Comparison of ENCODE assay signal across 1 cellular context in the genomic region with DNA sequence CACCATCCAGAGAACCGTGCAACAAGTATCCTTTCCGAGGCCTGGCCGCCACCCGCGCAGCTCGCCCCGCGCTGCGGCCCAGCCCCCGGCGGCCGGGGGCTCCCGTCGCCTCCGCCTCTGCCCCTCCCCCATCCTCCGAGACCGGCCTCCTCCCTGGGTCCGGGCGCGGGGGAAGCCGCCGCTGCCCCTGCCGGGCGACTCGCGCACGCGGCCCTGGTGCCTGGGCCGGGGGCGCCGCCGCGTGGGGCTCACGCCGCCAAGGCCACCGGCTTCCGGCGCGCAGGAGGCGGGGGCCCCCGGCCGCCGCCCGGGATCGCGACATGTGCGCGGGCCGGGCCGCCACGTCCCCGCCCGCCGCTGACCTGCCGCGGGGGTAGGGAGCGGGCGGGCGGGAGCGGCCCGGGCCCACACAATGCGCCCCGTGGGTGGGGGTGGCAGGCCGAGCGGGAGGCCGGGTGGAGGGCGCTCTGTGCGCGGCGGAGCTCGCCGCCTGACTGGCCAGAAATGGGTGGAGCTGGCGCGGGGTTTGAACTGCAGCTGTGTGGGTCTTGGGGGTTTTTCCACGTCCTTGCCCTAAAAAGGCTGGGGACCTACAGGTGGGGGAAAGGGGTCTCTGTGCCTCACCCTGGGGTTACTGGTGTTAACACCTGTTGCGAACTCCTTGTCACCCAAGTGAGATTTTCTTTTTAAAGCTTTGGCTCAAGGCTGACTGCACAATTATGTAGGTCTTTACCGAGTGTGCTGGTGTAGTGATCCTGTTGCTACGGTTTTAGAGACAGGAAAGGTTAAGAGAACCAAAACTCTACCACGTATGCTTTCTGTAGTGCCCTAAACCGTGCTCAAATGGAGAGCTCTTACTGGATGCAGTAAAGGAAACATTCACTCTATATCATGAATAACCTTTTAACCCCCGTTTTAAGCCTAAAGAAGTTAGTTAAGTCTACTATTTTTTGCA.
TF ChIP-seq lines count a peak whose summit lies in the region.

No MANE protein-coding gene starts in this region.

TF ChIP-seq in liver, 16 proteins besides CTCF, POLR2A, EP300 and RAD21 (continued from another document):
- TF ChIP-seq, protein P1, sequence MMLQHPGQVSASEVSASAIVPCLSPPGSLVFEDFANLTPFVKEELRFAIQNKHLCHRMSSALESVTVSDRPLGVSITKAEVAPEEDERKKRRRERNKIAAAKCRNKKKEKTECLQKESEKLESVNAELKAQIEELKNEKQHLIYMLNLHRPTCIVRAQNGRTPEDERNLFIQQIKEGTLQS (IDR thresholded peaks at IDR 0.05) = no peak
- TF ChIP-seq EGR1 (IDR thresholded peaks at IDR 0.05; ENCODE audit: low read depth in 2 of 2) = no peak
TF ChIP-seq in liver: peak in this region for 0.
